ENCODE assay signal across 11 cellular contexts in the genomic region with DNA sequence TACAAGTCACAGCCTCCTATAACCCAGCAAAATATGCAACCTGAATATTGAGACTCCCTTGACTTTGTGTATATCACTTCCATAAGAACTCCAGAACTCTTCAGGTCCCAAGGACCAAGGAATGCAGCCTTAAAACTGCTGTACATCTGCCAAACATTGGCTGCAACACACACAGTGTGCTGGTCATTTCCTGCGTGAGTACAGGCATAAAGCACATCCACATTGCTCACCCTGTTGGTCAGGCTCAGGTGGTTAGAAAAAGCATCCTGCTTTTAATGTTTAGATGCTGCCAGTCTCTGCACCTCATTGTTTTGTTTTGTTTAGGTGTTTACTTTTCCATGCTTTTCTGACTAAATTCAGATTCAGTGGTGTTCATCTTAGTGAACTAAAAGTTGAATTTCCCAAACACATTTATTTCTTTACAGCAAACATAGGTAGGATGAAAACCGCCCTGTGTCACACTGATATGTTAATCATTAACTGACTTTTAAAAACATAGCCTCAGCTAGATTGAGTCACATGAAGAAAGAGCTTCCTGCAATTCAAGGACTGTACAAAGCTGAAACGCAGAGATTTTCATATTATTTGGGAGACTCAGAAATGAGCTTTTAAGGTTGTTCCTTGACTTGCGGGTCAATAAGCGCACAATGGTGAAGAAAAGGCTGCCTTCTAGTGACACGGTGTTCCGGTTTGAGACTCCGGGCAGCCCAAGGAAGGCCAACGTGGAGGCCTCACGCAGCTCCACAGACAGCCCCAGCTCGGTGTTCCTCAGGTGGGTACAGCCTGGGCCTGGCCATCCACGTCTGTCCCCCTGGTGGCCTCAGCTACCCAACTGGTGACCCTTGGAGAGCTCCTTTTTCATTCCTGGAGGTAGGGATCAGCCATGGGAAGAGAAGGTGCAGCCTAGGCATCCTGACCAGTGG. TPM values are rescaled to one million over a fixed set of nuclear protein-coding genes. Genes with fewer than 3 reads are reported as not detected.
DNase-seq lines count a peak whose midpoint lies in the region; ATAC-seq, FAIRE-seq and TF ChIP-seq lines count a peak whose summit lies in the region.
"Had no signal": no experiment of that assay in that cellular context is flagged by ENCODE, and none has a peak within 500 bp of the region (broad histone marks: within the 10 kb centered on the region; RNA-seq: fewer than 3 reads in every experiment).

No MANE protein-coding gene starts in this region.

- TF ChIP-seq RAD21 in A549 (conservative IDR thresholded peaks at IDR 0.05 in 1 of 2, IDR thresholded peaks at IDR 0.05 in 1 of 2) = no peak

- H3K27ac ChIP-seq in A549 (peak overlapping the region; percentile 43 to 74; a peak in 3 of 6 replicates), left lung (peak overlapping the region in 1 of 2 donors; percentile 41), caudate nucleus (ENCODE audit: low read depth, low read length) (no peak overlapping the region)

- peak overlapping the region; percentile 59 for H3K4me2 ChIP-seq in A549

- DNase-seq in A549 (ENCODE audit: low read depth in 1 of 2, low spot score in 1 of 2) (peak; percentile 21 to 35), astrocyte of the spinal cord (ENCODE audit: low read depth, low spot score) (peak; percentile 56), left lung (peak in 1 of 2 donors; percentile 49), retina (no peak), caudate nucleus (lab: John Stamatoyannopoulos, UW) (no peak), NCI-H345 (lab: John Stamatoyannopoulos, UW) (no peak)
- no peak for DNase-seq in T-helper 2 cell treated with Interferon-gamma antibody and Interleukin-4, amounts not matched to agents 5 μg/mL and 100 μg/mL, for 36 hours (ENCODE audit: low spot score)
- DNase-seq: activated T-cell treated with anti-CD3 and anti-CD28 coated beads, Interleukin-2, amount 50 U/mL, for 4 hours; NCI-H1436; stimulated activated naive CD4-positive, alpha-beta T cell had no signal

- no peaks in the 10 kb centered on the region for H3K36me3 Mint-ChIP-seq in T-helper 2 cell treated with Interferon-gamma antibody and Interleukin-4, amounts not matched to agents 5 μg/mL and 100 μg/mL, for 36 hours (ENCODE audit: low read depth)

- no peak overlapping the region for H3K4me3 Mint-ChIP-seq in T-helper 2 cell treated with Interferon-gamma antibody and Interleukin-4, amounts not matched to agents 5 μg/mL and 100 μg/mL, for 36 hours
- H3K4me3 Mint-ChIP-seq: activated T-cell treated with anti-CD3 and anti-CD28 coated beads, Interleukin-2, amount 50 U/mL, for 4 hours had no signal

- peak overlapping the region; percentile 2; the same call in 1 of the 3 replicates for H3K4me3 ChIP-seq in A549
- no peak overlapping the region for H3K4me3 ChIP-seq in astrocyte of the spinal cord (ENCODE audit: low read depth, low read length)
- H3K4me3 ChIP-seq in left lung = peak overlapping the region in 1 of 2 donors; percentile 11

- no peak overlapping the region for H3K27ac Mint-ChIP-seq in T-helper 2 cell treated with Interferon-gamma antibody and Interleukin-4, amounts not matched to agents 5 μg/mL and 100 μg/mL, for 36 hours

- TF ChIP-seq CTCF in A549 (IDR thresholded peaks at IDR 0.05) (no peak), astrocyte of the spinal cord (IDR thresholded peaks at IDR 0.05; ENCODE audit: low read depth, low read length) (no peak), left lung (IDR thresholded peaks at IDR 0.05) (no peak)

- peak; percentile 97 for FAIRE-seq in A549 (lab: Jason Lieb, UNC)

- no peaks in the 10 kb centered on the region for H3K27me3 ChIP-seq in left lung

- H3K27me3 Mint-ChIP-seq in T-helper 2 cell treated with Interferon-gamma antibody and Interleukin-4, amounts not matched to agents 5 μg/mL and 100 μg/mL, for 36 hours (ENCODE audit: low read depth) = peaks cover 6% of the 10 kb centered on the region

- no peak for TF ChIP-seq EP300 in A549 (IDR thresholded peaks at IDR 0.05)

- in situ Hi-C loops in astrocyte of the spinal cord (cut with HindIII; ENCODE audit: low sequenced_read_pairs) = no loop called here

- 60% methylated on average over 12 of the region's 12 CpGs for WGBS in A549 (ENCODE audit: missing lambda C conversion rate)

- intact Hi-C loops in left lung (cut with DNase I) = no loop called here

- H3K4me1 Mint-ChIP-seq in T-helper 2 cell treated with Interferon-gamma antibody and Interleukin-4, amounts not matched to agents 5 μg/mL and 100 μg/mL, for 36 hours (ENCODE audit: low read depth) = peaks cover 14% of the 10 kb centered on the region

- CTCF ChIA-PET in A549 (lab: Yijun Ruan, JAX) = interaction anchor here (2.0 kb wide), 1 partner anchor 15 kb away, joined by 4 read pairs; no protein-coding TSS in a partner anchor

- no peaks in the 10 kb centered on the region for H3K36me3 ChIP-seq in left lung

- H3K9me3 ChIP-seq in A549 (no peaks in the 10 kb centered on the region), left lung (no peaks in the 10 kb centered on the region)

- ATAC-seq in A549 = peak; percentile 80 to 86
- peak; percentile 41 for ATAC-seq in HG02678 (IDR thresholded peaks at IDR 0.05; ENCODE audit: unreplicated experiment)
- peak; percentile 82 for ATAC-seq in left lung
- ATAC-seq: activated T-cell treated with anti-CD3 and anti-CD28 coated beads, Interleukin-2, amount 50 U/mL, for 4 hours had no signal

- no peaks in the 10 kb centered on the region for H3K9me3 Mint-ChIP-seq in T-helper 2 cell treated with Interferon-gamma antibody and Interleukin-4, amounts not matched to agents 5 μg/mL and 100 μg/mL, for 36 hours
- H3K9me3 Mint-ChIP-seq: activated T-cell treated with anti-CD3 and anti-CD28 coated beads, Interleukin-2, amount 50 U/mL, for 4 hours had no signal

- POLR2A ChIA-PET in A549 (lab: Yijun Ruan, JAX) = no interaction called here

- H3K4me1 ChIP-seq in A549 = peaks cover 14% of the 10 kb centered on the region; the same call in 2 of the 3 replicates
- H3K4me1 ChIP-seq in left lung = no peaks in the 10 kb centered on the region

- no peak for TF ChIP-seq POLR2A in A549 (IDR thresholded peaks at IDR 0.05; ENCODE audit: low read length)

TF ChIP-seq in A549, 52 proteins besides CTCF, POLR2A, EP300 and RAD21:
- TF ChIP-seq, protein P1, sequence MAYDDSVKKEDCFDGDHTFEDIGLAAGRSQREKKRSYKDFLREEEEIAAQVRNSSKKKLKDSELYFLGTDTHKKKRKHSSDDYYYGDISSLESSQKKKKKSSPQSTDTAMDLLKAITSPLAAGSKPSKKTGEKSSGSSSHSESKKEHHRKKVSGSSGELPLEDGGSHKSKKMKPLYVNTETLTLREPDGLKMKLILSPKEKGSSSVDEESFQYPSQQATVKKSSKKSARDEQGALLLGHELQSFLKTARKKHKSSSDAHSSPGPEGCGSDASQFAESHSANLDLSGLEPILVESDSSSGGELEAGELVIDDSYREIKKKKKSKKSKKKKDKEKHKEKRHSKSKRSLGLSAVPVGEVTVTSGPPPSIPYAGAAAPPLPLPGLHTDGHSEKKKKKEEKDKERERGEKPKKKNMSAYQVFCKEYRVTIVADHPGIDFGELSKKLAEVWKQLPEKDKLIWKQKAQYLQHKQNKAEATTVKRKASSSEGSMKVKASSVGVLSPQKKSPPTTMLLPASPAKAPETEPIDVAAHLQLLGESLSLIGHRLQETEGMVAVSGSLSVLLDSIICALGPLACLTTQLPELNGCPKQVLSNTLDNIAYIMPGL (CRISPR knock-in tag; IDR thresholded peaks at IDR 0.05; ENCODE audit: borderline replicate concordance) = no peak
TF ChIP-seq in A549: peak in this region for 0.

RNA-seq across cellular contexts. Expression of a gene that starts 52.2 kb away (rescaled TPM):
- 1.2 and 1.3 TPM in 2 replicates for polyA plus RNA-seq in A549 (2011; rRNA removed)
- polyA plus RNA-seq in A549 (2012; cell fraction: cytosol; rRNA removed) = 0.23 and 0.24 TPM in 2 replicates
- polyA plus RNA-seq in A549 (2012; cell fraction: nucleus; rRNA removed) = 0.16 and 0.43 TPM in 2 replicates
- 1.0 to 1.5 TPM (median 1.3 TPM) in 3 replicates for polyA plus RNA-seq in A549 (2017; fragmentation: RNase III; extraction: RNeasy Plus Mini Kit Qiagen cat#74134 plus additional on column Dnase treatment)
- polyA minus RNA-seq in A549 (2011; rRNA and poly(A)+ RNA removed) = 0.63 and 0.91 TPM in 2 replicates
- 10 to 100 TPM; 18.1 to 19.2 TPM for total RNA-seq in left lung

Comparison
In these comparisons a context has a peak if more than half of its experiments do, and no peak if none do; other contexts are left out.
1. DNase-seq: peak in A549 (2 of 2) and astrocyte of the spinal cord (single experiment); none in T-helper 2 cell treated with Interferon-gamma antibody and Interleukin-4, amounts not matched to agents 5 μg/mL and 100 μg/mL, for 36 hours (single experiment), retina (single experiment), caudate nucleus (0 of 61) and NCI-H345 (single experiment).
2. Peak in every context shown above with its lines, with median percentiles within 50 percentile points of each other: ATAC-seq.